Comparison of ENCODE assay signal across 10 cellular contexts in the genomic region with DNA sequence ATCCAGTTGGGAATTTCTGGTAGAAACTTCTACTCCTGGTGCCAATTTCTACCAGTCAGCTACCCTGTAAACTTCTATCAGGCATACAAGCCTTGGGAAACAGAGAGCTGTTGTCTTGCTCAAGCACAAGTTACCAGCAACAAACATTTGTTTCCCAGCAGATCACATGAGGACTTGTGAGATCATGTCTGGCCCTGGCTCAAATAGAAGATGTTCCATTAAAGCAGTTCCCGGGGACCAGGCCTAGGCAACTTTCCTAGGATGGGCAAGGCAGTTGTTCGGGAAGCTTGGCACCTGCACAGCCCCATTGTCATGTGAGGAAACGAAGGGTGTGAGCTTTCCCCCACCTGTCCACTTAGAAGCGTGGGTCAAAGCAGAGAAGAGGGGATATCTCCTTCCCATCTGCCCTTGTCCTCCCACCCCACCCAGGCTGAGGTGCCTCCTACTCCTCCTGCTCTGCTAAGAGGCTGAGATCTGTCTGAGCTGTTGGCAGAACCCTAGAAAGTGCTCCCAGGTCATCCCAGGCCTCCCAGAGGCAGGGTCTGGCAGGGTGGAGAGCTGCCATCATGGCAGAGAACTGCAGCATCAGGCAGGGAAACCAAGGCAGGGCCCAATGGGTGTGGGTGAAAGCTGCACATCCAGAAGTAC. TPM values are rescaled to one million over a fixed set of nuclear protein-coding genes. Genes with fewer than 3 reads are reported as not detected.
DNase-seq lines count a peak whose midpoint lies in the region; ATAC-seq, FAIRE-seq and TF ChIP-seq lines count a peak whose summit lies in the region.
"Had no signal": no experiment of that assay in that cellular context is flagged by ENCODE, and none has a peak within 500 bp of the region (broad histone marks: within the 10 kb centered on the region; RNA-seq: fewer than 3 reads in every experiment).

No MANE protein-coding gene starts in this region.

- H4K20me1 ChIP-seq in endothelial cell of umbilical vein (replicated peaks; ENCODE audit: control insufficient read depth, extremely low read depth, insufficient read depth, low read length): no peaks in the 10 kb centered on the region

- H3K9ac ChIP-seq in endothelial cell of umbilical vein (replicated peaks; ENCODE audit: extremely low read depth, insufficient read depth, low read length): no peak overlapping the region

- H3K9me1 ChIP-seq in endothelial cell of umbilical vein (replicated peaks; ENCODE audit: control insufficient read depth, extremely low read depth, insufficient read depth, low read length): no peaks in the 10 kb centered on the region

- H3K4me2 ChIP-seq in endothelial cell of umbilical vein (ENCODE audit: insufficient read depth, low read length): no peak overlapping the region

- no peaks in the 10 kb centered on the region for H3K79me2 ChIP-seq in endothelial cell of umbilical vein (ENCODE audit: control insufficient read depth, insufficient read depth, low read length)

- H3K36me3 ChIP-seq in endothelial cell of umbilical vein (ENCODE audit: control insufficient read depth in 2 of 2, extremely low read depth in 1 of 2, insufficient read depth in 2 of 2, low read length in 2 of 2) (no peaks in the 10 kb centered on the region), aorta (ENCODE audit: control insufficient read depth in 1 of 2, insufficient read depth in 2 of 2, low read length in 1 of 2) (no peaks in the 10 kb centered on the region)

- TF ChIP-seq POLR2A in endothelial cell of umbilical vein (IDR thresholded peaks at IDR 0.05; ENCODE audit: low read depth, low read length): no peak

- H2AFZ ChIP-seq in endothelial cell of umbilical vein (ENCODE audit: low read depth, low read length): peak overlapping the region; percentile 1

- dilution Hi-C loops in endothelial cell of umbilical vein (cut with MboI; ENCODE audit: extremely low pct_ligation_motif_present, low sequenced_read_pairs): no loop called here

- POLR2A ChIA-PET in endothelial cell of umbilical vein (lab: Charles Lee): interaction anchor here (0.6 kb wide), 1 partner anchor 143 kb away, joined by 5 read pairs; no protein-coding TSS in a partner anchor

- 50 to 55% methylated on average over 4 of the region's 4 CpGs for whole genome bisulfite sequencing in aorta, 2 donors

- CTCF ChIA-PET in endothelial cell of umbilical vein (lab: Charles Lee): interaction anchor here (0.8 to 3.6 kb wide), 8 partner anchors 9 to 365 kb away, joined by 3 to 36 read pairs (median 7); a partner anchor contains a TSS

- no peak overlapping the region for H3K4me3 ChIP-seq in endothelial cell of umbilical vein (replicated peaks in 1 of 3; ENCODE audit: insufficient read depth in 1 of 3, low read depth in 1 of 3, low read length in 3 of 3)
- no peak overlapping the region for H3K4me3 ChIP-seq in aorta (ENCODE audit: low read length in 2 of 2)

- H3K4me1 ChIP-seq in endothelial cell of umbilical vein (ENCODE audit: control insufficient read depth, extremely low read depth, insufficient read depth, low read length) (peaks cover 15% of the 10 kb centered on the region), aorta (ENCODE audit: control insufficient read depth in 1 of 2, insufficient read depth in 2 of 2, low read length in 2 of 2) (peaks cover 0 to 2% of the 10 kb centered on the region in 2 donors)

- peak; percentile 66 for DNase-seq in NCI-H748 (lab: John Stamatoyannopoulos, UW; ENCODE audit: unreplicated experiment)
- no peak for DNase-seq in NCI-H748 treated with DMSO at 0.1 percent for 48 hours (lab: John Stamatoyannopoulos, UW)
- DNase-seq in endothelial cell of umbilical vein (ENCODE audit: low read depth, low spot score): peak; percentile 67
- DNase-seq in mucosa of gallbladder (ENCODE audit: low spot score): peak; percentile 80
- no peak for DNase-seq in aorta
- DNase-seq in ecto neural progenitor cell (ENCODE audit: low spot score): no peak
- no peak for DNase-seq in mesenteric fat pad (ENCODE audit: low spot score)

- ATAC-seq in aorta (ENCODE audit: low FRiP score) (peak; percentile 76), HG03095 (IDR thresholded peaks at IDR 0.05; ENCODE audit: unreplicated experiment) (no peak)
- ATAC-seq: naive thymus-derived CD8-positive, alpha-beta T cell had no signal

- no peak overlapping the region for H3K27ac ChIP-seq in endothelial cell of umbilical vein (ENCODE audit: insufficient read depth, low read depth, low read length)
- H3K27ac ChIP-seq in aorta (ENCODE audit: low read depth in 1 of 2, low read length in 2 of 2): peak overlapping the region in 1 of 2 donors; percentile 83

- no peak for TF ChIP-seq CTCF in endothelial cell of umbilical vein (IDR thresholded peaks at IDR 0.05; ENCODE audit: extremely low read depth in 1 of 2, insufficient read depth in 1 of 2, low read depth in 1 of 2, low read length in 2 of 2)

- no TSS peak for BruUV-seq in endothelial cell of umbilical vein (replicated peaks; lab: Mats Ljungman, UMichigan)

- no peaks in the 10 kb centered on the region for H3K9me3 ChIP-seq in endothelial cell of umbilical vein (replicated peaks; ENCODE audit: control insufficient read depth, insufficient read depth, low read length)
- H3K9me3 ChIP-seq in aorta (ENCODE audit: control insufficient read depth, low read length): no peaks in the 10 kb centered on the region

- H3K27me3 ChIP-seq in endothelial cell of umbilical vein (ENCODE audit: control insufficient read depth in 2 of 2, insufficient read depth in 2 of 2, low read length in 2 of 2) (no peaks in the 10 kb centered on the region), aorta (ENCODE audit: control insufficient read depth in 1 of 2, insufficient read depth in 2 of 2, low read length in 1 of 2) (no peaks in the 10 kb centered on the region)

- intact Hi-C loops in endothelial cell of umbilical vein (cut with micrococcal nuclease) (no loop called here), aorta (cut with DNase I) (no loop called here)

- FAIRE-seq in endothelial cell of umbilical vein (lab: Jason Lieb, UNC): no peak

TF ChIP-seq in endothelial cell of umbilical vein, 7 proteins besides CTCF, POLR2A, EP300 and RAD21:
- TF ChIP-seq FOS (IDR thresholded peaks at IDR 0.05; ENCODE audit: borderline replicate concordance, insufficient read depth, low read length) (no peak), GATA2 (IDR thresholded peaks at IDR 0.05; ENCODE audit: insufficient read depth, insufficient read length, low read depth, low read length) (no peak), MYC (IDR thresholded peaks at IDR 0.05; ENCODE audit: low read depth, low read length) (no peak), POLR2AphosphoS5 (IDR thresholded peaks at IDR 0.05; ENCODE audit: insufficient read depth, low read depth, low read length) (no peak), EZH2 (IDR thresholded peaks at IDR 0.05; ENCODE audit: borderline replicate concordance, low read depth, low read length, severe bottlenecking) (no peak), JUN (IDR thresholded peaks at IDR 0.05; ENCODE audit: borderline replicate concordance, insufficient read depth, insufficient read length, low read depth) (no peak)
- TF ChIP-seq, protein P1, sequence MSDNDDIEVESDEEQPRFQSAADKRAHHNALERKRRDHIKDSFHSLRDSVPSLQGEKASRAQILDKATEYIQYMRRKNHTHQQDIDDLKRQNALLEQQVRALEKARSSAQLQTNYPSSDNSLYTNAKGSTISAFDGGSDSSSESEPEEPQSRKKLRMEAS (IDR thresholded peaks at IDR 0.05; ENCODE audit: insufficient read depth, insufficient read length): no peak

RNA-seq across cellular contexts. Expression of a gene that starts 11.2 kb away (rescaled TPM):
- total RNA-seq in endothelial cell of umbilical vein: not detected in 2 replicates
- not detected in 2 replicates for polyA plus RNA-seq in endothelial cell of umbilical vein
- polyA plus RNA-seq in endothelial cell of umbilical vein (2011; cell fraction: cytosol; rRNA removed): not detected in 2 replicates
- not detected in 2 replicates for polyA plus RNA-seq in endothelial cell of umbilical vein (2011; cell fraction: nucleus; rRNA removed)
- polyA plus RNA-seq in endothelial cell of umbilical vein (2012): not detected in 2 replicates
- not detected in 2 replicates for polyA minus RNA-seq in endothelial cell of umbilical vein
- not detected for polyA minus RNA-seq in endothelial cell of umbilical vein (2011; cell fraction: cytosol; rRNA and poly(A)+ RNA removed)
- not detected in 2 replicates for polyA minus RNA-seq in endothelial cell of umbilical vein (2011; cell fraction: nucleus; rRNA and poly(A)+ RNA removed)
- total RNA-seq in mucosa of gallbladder: not detected
- total RNA-seq in aorta: not detected
- under 1 TPM in 1 of 2 donors, not detected in 1; 0.10 TPM for polyA plus RNA-seq in aorta
- total RNA-seq in mesenteric fat pad: not detected
- total RNA-seq: CD8-positive, alpha-beta memory T cell; naive thymus-derived CD8-positive, alpha-beta T cell had no signal
- polyA plus RNA-seq: CD8-positive, alpha-beta memory T cell; naive thymus-derived CD8-positive, alpha-beta T cell had no signal

RNA-seq across cellular contexts. Expression of a gene that starts 20.5 kb away (rescaled TPM):
- total RNA-seq in endothelial cell of umbilical vein (1.2 TPM in 2 replicates), mucosa of gallbladder (3.4 TPM), aorta (under 1 TPM; 0.27 to 0.58 TPM), mesenteric fat pad (1.3 TPM)
- polyA plus RNA-seq in endothelial cell of umbilical vein (0.11 and 0.25 TPM in 2 replicates), aorta (1 to 10 TPM; 1.4 to 2.4 TPM)
- polyA plus RNA-seq in endothelial cell of umbilical vein (2011; cell fraction: cytosol; rRNA removed): 0.12 and 0.47 TPM in 2 replicates
- 0.09 and 0.22 TPM in 2 replicates for polyA plus RNA-seq in endothelial cell of umbilical vein (2011; cell fraction: nucleus; rRNA removed)
- polyA plus RNA-seq in endothelial cell of umbilical vein (2012): 0.18 and 0.21 TPM in 2 replicates
- 0.23 TPM in 1 of 2 replicates, not detected in the other for polyA minus RNA-seq in endothelial cell of umbilical vein
- 8.3 TPM for polyA minus RNA-seq in endothelial cell of umbilical vein (2011; cell fraction: cytosol; rRNA and poly(A)+ RNA removed)
- 0.63 TPM in 1 of 2 replicates, not detected in the other for polyA minus RNA-seq in endothelial cell of umbilical vein (2011; cell fraction: nucleus; rRNA and poly(A)+ RNA removed)
- total RNA-seq: CD8-positive, alpha-beta memory T cell; naive thymus-derived CD8-positive, alpha-beta T cell had no signal

Comparison
In these comparisons a context has a peak if more than half of its experiments do, and no peak if none do; other contexts are left out.
1. DNase-seq: peak in NCI-H748 (single experiment), endothelial cell of umbilical vein (single experiment) and mucosa of gallbladder (single experiment); none in NCI-H748 treated with DMSO at 0.1 percent for 48 hours (single experiment), aorta (0 of 2), ecto neural progenitor cell (single experiment) and mesenteric fat pad (single experiment).